ENCODE assay signal across 8 cellular contexts in genomic region chr5:111757582-111758283, GRCh38. TPM values are rescaled to one million over a fixed set of nuclear protein-coding genes. Genes with fewer than 3 reads are reported as not detected.
DNase-seq lines count a peak whose midpoint lies in the region; ATAC-seq and TF ChIP-seq lines count a peak whose summit lies in the region.

No MANE protein-coding gene starts in this region.

- H3K4me3 Mint-ChIP-seq in activated CD4-positive, alpha-beta T cell treated with anti-CD3 and anti-CD28 coated beads, Interleukin-2, amount 10 ng/mL, durations not matched to agents 24 days and 14 days, result peak overlapping the region; percentile 89

- peaks cover 23% of the 10 kb centered on the region for H3K4me1 Mint-ChIP-seq in activated CD4-positive, alpha-beta T cell treated with anti-CD3 and anti-CD28 coated beads, Interleukin-2, amount 10 ng/mL, durations not matched to agents 24 days and 14 days

- H3K27me3 Mint-ChIP-seq in activated CD4-positive, alpha-beta T cell treated with anti-CD3 and anti-CD28 coated beads, Interleukin-2, amount 10 ng/mL, durations not matched to agents 24 days and 14 days, result peaks cover 7% of the 10 kb centered on the region

- H3K36me3 Mint-ChIP-seq in activated CD4-positive, alpha-beta T cell treated with anti-CD3 and anti-CD28 coated beads, Interleukin-2, amount 10 ng/mL, durations not matched to agents 24 days and 14 days (ENCODE audit: low read depth), result peaks cover 5% of the 10 kb centered on the region

- ATAC-seq in GM19035 (IDR thresholded peaks at IDR 0.05; ENCODE audit: unreplicated experiment), result peak; percentile 84
- ATAC-seq in HG03280 (IDR thresholded peaks at IDR 0.05; ENCODE audit: unreplicated experiment), result peak; percentile 83
- peak; percentile 84 for ATAC-seq in left lobe of liver

- H3K27ac Mint-ChIP-seq in activated CD4-positive, alpha-beta T cell treated with anti-CD3 and anti-CD28 coated beads, Interleukin-2, amount 10 ng/mL, durations not matched to agents 24 days and 14 days, result peak overlapping the region; percentile 93

- no peaks in the 10 kb centered on the region for H3K36me3 ChIP-seq in colonic mucosa

- H3K9me3 ChIP-seq in colonic mucosa, result no peaks in the 10 kb centered on the region

- H3K4me1 ChIP-seq in colonic mucosa, result no peaks in the 10 kb centered on the region

- H3K9ac ChIP-seq in colonic mucosa (ENCODE audit: low read depth in 2 of 2, low read length in 2 of 2), result peak overlapping the region; percentile 73 to 88

- no peaks in the 10 kb centered on the region for H3K27me3 ChIP-seq in colonic mucosa

- intact Hi-C loops in activated CD4-positive, alpha-beta T cell treated with anti-CD3 and anti-CD28 coated beads, Interleukin-2, amount 10 ng/mL, durations not matched to agents 24 days and 14 days (cut with micrococcal nuclease), result loop anchor here (1.0 to 10.0 kb wide), 10 partner anchors 17 to 1003 kb away; partner anchors contain the start of genes STARD4 and WDR36
- intact Hi-C loops in colonic mucosa (cut with DNase I), result no loop called here

- no peak for TF ChIP-seq CTCF in colonic mucosa (IDR thresholded peaks at IDR 0.05)

- H3K9me3 Mint-ChIP-seq in activated CD4-positive, alpha-beta T cell treated with anti-CD3 and anti-CD28 coated beads, Interleukin-2, amount 10 ng/mL, durations not matched to agents 24 days and 14 days, result no peaks in the 10 kb centered on the region

- peak overlapping the region; percentile 58 for H3K4me3 ChIP-seq in colonic mucosa

- peak overlapping the region; percentile 95 for H3K27ac ChIP-seq in colonic mucosa

- DNase-seq in Ammon's horn (ENCODE audit: low spot score) (peak; percentile 83), NCI-H446 treated with DMSO at 0.1 percent for 48 hours (lab: John Stamatoyannopoulos, UW) (peak; percentile 80), colonic mucosa (peak; percentile 93), left lobe of liver (ENCODE audit: low spot score) (peak; percentile 94)
- peak; percentile 96 for DNase-seq in activated CD4-positive, alpha-beta T cell treated with anti-CD3 and anti-CD28 coated beads, Interleukin-2, amount 10 ng/mL, durations not matched to agents 24 days and 14 days
- DNase-seq in stimulated activated CD4-positive, alpha-beta T cell treated with anti-CD3 and anti-CD28 coated beads, Interleukin-2, amount 100 ng/mL, for 24 hours, result peak; percentile 62 to 83

RNA-seq across cellular contexts. Expression of gene NREP, which starts 0.7 kb away (rescaled TPM):
- total RNA-seq in activated CD4-positive, alpha-beta T cell treated with anti-CD3 and anti-CD28 coated beads, Interleukin-2, amount 10 ng/mL, durations not matched to agents 24 days and 14 days, result 21.6 and 22.2 TPM in 2 replicates
- total RNA-seq in colonic mucosa (10 to 100 TPM; 16.6 to 19.0 TPM), left lobe of liver (3.2 TPM)

Comparison
In these comparisons a context has a peak if more than half of its experiments do, and no peak if none do; other contexts are left out.
1. Peak in every context shown above with its lines: DNase-seq, ATAC-seq, H3K4me3 ChIP-seq and H3K27ac ChIP-seq.